Comparison of ENCODE assay signal across 12 cellular contexts in genomic region chr20:62369508-62370114, GRCh38. TPM values are rescaled to one million over a fixed set of nuclear protein-coding genes. Genes with fewer than 3 reads are reported as not detected.
DNase-seq lines count a peak whose midpoint lies in the region; ATAC-seq, FAIRE-seq and TF ChIP-seq lines count a peak whose summit lies in the region.
"Had no signal": no experiment of that assay in that cellular context is flagged by ENCODE, and none has a peak within 500 bp of the region (broad histone marks: within the 10 kb centered on the region; RNA-seq: fewer than 3 reads in every experiment).

No MANE protein-coding gene starts in this region.

- H4K20me1 ChIP-seq in K562 (replicated peaks; ENCODE audit: control insufficient read depth, insufficient read depth, low read length) (0 out of 2 replicates have a peak, but pooled peaks cover 4% of the 10 kb centered on the region), smooth muscle cell (ENCODE audit: low read depth) (peaks cover 26% of the 10 kb centered on the region)

- H3K4me3 Mint-ChIP-seq in activated CD4-positive, alpha-beta T cell treated with anti-CD3 and anti-CD28 coated beads, Interleukin-2, amount 10 ng/mL, durations not matched to agents 24 days and 14 days, result no peak overlapping the region
- H3K4me3 Mint-ChIP-seq in activated T-helper 2 cell treated with anti-CD3 and anti-CD28 coated beads, Interferon-gamma antibody, Interleukin-2, Interleukin-4, amounts not matched to agents 10 μg/mL and 5 μg/mL and 100 μg/mL, durations not matched to agents 14 hours and 24 hours and 36 hours (ENCODE audit: low read depth), result no peak overlapping the region
- H3K4me3 Mint-ChIP-seq: activated CD4-positive, alpha-beta memory T cell treated with anti-CD3 and anti-CD28 coated beads, Interleukin-2, amount 10 ng/mL, durations not matched to agents 7 days and 5 days had no signal

- TF ChIP-seq CTCF in K562 (IDR thresholded peaks at IDR 0.05 in 2 of 3, conservative IDR thresholded peaks at IDR 0.05 in 1 of 3; ENCODE audit: insufficient read depth in 2 of 3, low read depth in 1 of 3, low read length in 3 of 3) (no peak), smooth muscle cell (IDR thresholded peaks at IDR 0.05; ENCODE audit: borderline replicate concordance, insufficient read depth, poor library complexity, severe bottlenecking) (no peak)

- H3K4me1 ChIP-seq in HUES48 (ENCODE audit: control insufficient read depth, insufficient read depth, low read length) (peaks cover 37% of the 10 kb centered on the region), K562 (replicated peaks in 1 of 2; ENCODE audit: control insufficient read depth in 2 of 2, insufficient read depth in 2 of 2, low read length in 2 of 2) (peaks cover 45 to 91% of the 10 kb centered on the region in 2 experiments), smooth muscle cell (ENCODE audit: low read depth) (peaks cover 52% of the 10 kb centered on the region)

- H3K36me3 ChIP-seq in HUES48 (ENCODE audit: control insufficient read depth, insufficient read depth, low read length), result no peaks in the 10 kb centered on the region
- H3K36me3 ChIP-seq in K562 (ENCODE audit: control insufficient read depth, insufficient read depth, low read length), result peaks cover 2% of the 10 kb centered on the region; the same call in 1 of the 3 replicates
- H3K36me3 ChIP-seq in smooth muscle cell (ENCODE audit: low read depth), result no peaks in the 10 kb centered on the region

- no peak for TF ChIP-seq RAD21 in K562 (CRISPR knock-in tag; conservative IDR thresholded peaks at IDR 0.05 in 1 of 2, IDR thresholded peaks at IDR 0.05 in 1 of 2)

- H3K4me2 ChIP-seq in K562 (ENCODE audit: insufficient read depth, low read length) (0 out of 2 replicates have a peak overlapping the region, but pooled peaks have one; percentile 5), smooth muscle cell (peak overlapping the region; percentile 99)

- H3K9me3 Mint-ChIP-seq in activated CD4-positive, alpha-beta T cell treated with anti-CD3 and anti-CD28 coated beads, Interleukin-2, amount 10 ng/mL, durations not matched to agents 24 days and 14 days, result no peaks in the 10 kb centered on the region
- H3K9me3 Mint-ChIP-seq in activated T-helper 2 cell treated with anti-CD3 and anti-CD28 coated beads, Interferon-gamma antibody, Interleukin-2, Interleukin-4, amounts not matched to agents 10 μg/mL and 5 μg/mL and 100 μg/mL, durations not matched to agents 14 hours and 24 hours and 36 hours, result no peaks in the 10 kb centered on the region
- H3K9me3 Mint-ChIP-seq: activated CD4-positive, alpha-beta memory T cell treated with anti-CD3 and anti-CD28 coated beads, Interleukin-2, amount 10 ng/mL, durations not matched to agents 7 days and 5 days; naive thymus-derived CD8-positive, alpha-beta T cell had no signal

- H3K9me3 ChIP-seq in HUES48 (ENCODE audit: control insufficient read depth, insufficient read depth, low read length) (no peaks in the 10 kb centered on the region), K562 (replicated peaks; ENCODE audit: control insufficient read depth, insufficient read depth, low read depth, low read length) (no peaks in the 10 kb centered on the region), smooth muscle cell (replicated peaks; ENCODE audit: low read depth) (no peaks in the 10 kb centered on the region)

- BruUV-seq in K562 (replicated peaks; lab: Mats Ljungman, UMichigan), result no TSS peak

- H3K27ac ChIP-seq in HUES48 (ENCODE audit: low read depth, low read length) (no peak overlapping the region), K562 (ENCODE audit: extremely low read depth, low read depth, low read length) (no peak overlapping the region), smooth muscle cell (ENCODE audit: low read depth) (no peak overlapping the region)

- POLR2A ChIA-PET in K562 (lab: Yijun Ruan, JAX), result interaction anchor here (0.7 to 0.8 kb wide), 2 partner anchors 17 to 24 kb away, joined by 3 read pairs; partner anchors contain the start of gene RPS21

- H3K27me3 ChIP-seq in HUES48 (ENCODE audit: control insufficient read depth, insufficient read depth, low read length), result no peaks in the 10 kb centered on the region
- H3K27me3 ChIP-seq in K562 (ENCODE audit: control insufficient read depth in 2 of 2, insufficient read depth in 2 of 2, low read length in 2 of 2), result no peaks in the 10 kb centered on the region
- no peaks in the 10 kb centered on the region for H3K27me3 ChIP-seq in smooth muscle cell (ENCODE audit: low read depth)

- peak; percentile 26 for FAIRE-seq in K562 (lab: Jason Lieb, UNC)

- no peak for TF ChIP-seq POLR2A in K562 (conservative IDR thresholded peaks at IDR 0.05)

- no peaks in the 10 kb centered on the region for H3F3A ChIP-seq in smooth muscle cell (ENCODE audit: low read depth)

- CTCF ChIA-PET in K562 (lab: Yijun Ruan, JAX; ENCODE audit: low intra/inter-chr PET ratio), result no interaction called here

- H3K9ac ChIP-seq in HUES48 (ENCODE audit: low read depth, low read length), result no peak overlapping the region
- peak overlapping the region in 1 of 2 experiments; percentile 82; a peak in 2 of 4 replicates for H3K9ac ChIP-seq in K562 (ENCODE audit: insufficient read depth in 1 of 2, low read depth in 2 of 2, low read length in 2 of 2)
- no peak overlapping the region for H3K9ac ChIP-seq in smooth muscle cell (ENCODE audit: low read depth)

- H3K4me3 ChIP-seq in HUES48 (ENCODE audit: low read depth, low read length) (0 out of 2 replicates have a peak overlapping the region, but pooled peaks have one; percentile 4), K562 (no peak overlapping the region), smooth muscle cell (no peak overlapping the region)

- ATAC-seq in K562 (no peak), GM18861 (IDR thresholded peaks at IDR 0.05; ENCODE audit: unreplicated experiment) (no peak)
- ATAC-seq: naive thymus-derived CD8-positive, alpha-beta T cell had no signal

- DNase-seq in K562 (ENCODE audit: extremely low read depth in 1 of 4, low spot score in 3 of 4) (no peak), kidney glomerular epithelial cell (lab: John Stamatoyannopoulos, UW) (peak; percentile 89), smooth muscle cell (lab: John Stamatoyannopoulos, UW; ENCODE audit: unreplicated experiment) (no peak), superior temporal gyrus (ENCODE audit: extremely low spot score) (no peak)
- no peak for DNase-seq in activated CD4-positive, alpha-beta T cell treated with anti-CD3 and anti-CD28 coated beads, Interleukin-2, amount 10 ng/mL, durations not matched to agents 24 days and 14 days
- no peak for DNase-seq in activated T-helper 2 cell treated with anti-CD3 and anti-CD28 coated beads, Interferon-gamma antibody, Interleukin-2, Interleukin-4, amounts not matched to agents 10 μg/mL and 5 μg/mL and 100 μg/mL, durations not matched to agents 14 hours and 24 hours and 36 hours (ENCODE audit: low spot score)
- DNase-seq: activated CD4-positive, alpha-beta memory T cell treated with anti-CD3 and anti-CD28 coated beads, Interleukin-2, amount 10 ng/mL, durations not matched to agents 7 days and 5 days; naive thymus-derived CD8-positive, alpha-beta T cell; NCI-H1694 treated with DMSO at 0.1 percent for 48 hours had no signal

- WGBS in K562 (ENCODE audit: insufficient coverage, low coverage, missing lambda C conversion rate), result 55% methylated on average over 13 of the region's 13 CpGs
- WGBS in smooth muscle cell (ENCODE audit: low lambda C conversion rate), result 66% methylated on average over 13 of the region's 13 CpGs

- no peak for TF ChIP-seq EP300 in K562 (IDR thresholded peaks at IDR 0.05; ENCODE audit: low read length)

- intact Hi-C loops in K562 (cut with micrococcal nuclease), result loop anchor here (5.0 kb wide), 1 partner anchor 67 kb away; the partner anchor contains the start of gene ADRM1
- intact Hi-C loops in activated CD4-positive, alpha-beta T cell treated with anti-CD3 and anti-CD28 coated beads, Interleukin-2, amount 10 ng/mL, durations not matched to agents 24 days and 14 days (cut with micrococcal nuclease), result loop anchor here (5.0 kb wide), 1 partner anchor 67 kb away; the partner anchor contains the start of gene ADRM1
- intact Hi-C loops in activated T-helper 2 cell treated with anti-CD3 and anti-CD28 coated beads, Interferon-gamma antibody, Interleukin-2, Interleukin-4, amounts not matched to agents 10 μg/mL and 5 μg/mL and 100 μg/mL, durations not matched to agents 14 hours and 24 hours and 36 hours (cut with micrococcal nuclease), result no loop called here

- H3K79me2 ChIP-seq in K562 (ENCODE audit: control insufficient read depth, insufficient read depth, low read length), result peaks cover 25% of the 10 kb centered on the region
- no peaks in the 10 kb centered on the region for H3K79me2 ChIP-seq in smooth muscle cell (ENCODE audit: low read depth)

- H3K9me1 ChIP-seq in K562 (ENCODE audit: control insufficient read depth, insufficient read depth, low read length), result no peaks in the 10 kb centered on the region

- peaks cover 29% of the 10 kb centered on the region for H3K27me3 Mint-ChIP-seq in activated CD4-positive, alpha-beta T cell treated with anti-CD3 and anti-CD28 coated beads, Interleukin-2, amount 10 ng/mL, durations not matched to agents 24 days and 14 days
- H3K27me3 Mint-ChIP-seq in activated T-helper 2 cell treated with anti-CD3 and anti-CD28 coated beads, Interferon-gamma antibody, Interleukin-2, Interleukin-4, amounts not matched to agents 10 μg/mL and 5 μg/mL and 100 μg/mL, durations not matched to agents 14 hours and 24 hours and 36 hours (ENCODE audit: low read depth), result peaks cover 30% of the 10 kb centered on the region

- in situ Hi-C loops in K562 (cut with MboI), result loop anchor here (5.0 to 10.0 kb wide), 2 partner anchors 62 to 375 kb away; no protein-coding TSS in a partner anchor

- no peaks in the 10 kb centered on the region for H3K36me3 Mint-ChIP-seq in activated CD4-positive, alpha-beta T cell treated with anti-CD3 and anti-CD28 coated beads, Interleukin-2, amount 10 ng/mL, durations not matched to agents 24 days and 14 days (ENCODE audit: low read depth)
- no peaks in the 10 kb centered on the region for H3K36me3 Mint-ChIP-seq in activated T-helper 2 cell treated with anti-CD3 and anti-CD28 coated beads, Interferon-gamma antibody, Interleukin-2, Interleukin-4, amounts not matched to agents 10 μg/mL and 5 μg/mL and 100 μg/mL, durations not matched to agents 14 hours and 24 hours and 36 hours (ENCODE audit: low read depth)

- H3K27ac Mint-ChIP-seq in activated CD4-positive, alpha-beta T cell treated with anti-CD3 and anti-CD28 coated beads, Interleukin-2, amount 10 ng/mL, durations not matched to agents 24 days and 14 days, result no peak overlapping the region
- H3K27ac Mint-ChIP-seq in activated T-helper 2 cell treated with anti-CD3 and anti-CD28 coated beads, Interferon-gamma antibody, Interleukin-2, Interleukin-4, amounts not matched to agents 10 μg/mL and 5 μg/mL and 100 μg/mL, durations not matched to agents 14 hours and 24 hours and 36 hours, result no peak overlapping the region
- H3K27ac Mint-ChIP-seq: activated CD4-positive, alpha-beta memory T cell treated with anti-CD3 and anti-CD28 coated beads, Interleukin-2, amount 10 ng/mL, durations not matched to agents 7 days and 5 days; naive thymus-derived CD8-positive, alpha-beta T cell had no signal

- peaks cover 3% of the 10 kb centered on the region for H3K4me1 Mint-ChIP-seq in activated CD4-positive, alpha-beta T cell treated with anti-CD3 and anti-CD28 coated beads, Interleukin-2, amount 10 ng/mL, durations not matched to agents 24 days and 14 days
- H3K4me1 Mint-ChIP-seq in activated T-helper 2 cell treated with anti-CD3 and anti-CD28 coated beads, Interferon-gamma antibody, Interleukin-2, Interleukin-4, amounts not matched to agents 10 μg/mL and 5 μg/mL and 100 μg/mL, durations not matched to agents 14 hours and 24 hours and 36 hours (ENCODE audit: low read depth), result peaks cover 4% of the 10 kb centered on the region

- H2AFZ ChIP-seq in K562 (ENCODE audit: low read depth, low read length), result no peak overlapping the region
- H2AFZ ChIP-seq in smooth muscle cell (ENCODE audit: low read depth), result no peak overlapping the region

RNA-seq across cellular contexts. Expression of gene LAMA5, which starts 2.5 kb away (rescaled TPM):
- total RNA-seq in K562 (2011; cell fraction: chromatin; rRNA removed; ENCODE audit: low replicate concordance), result 218 and 612 TPM in 2 replicates
- total RNA-seq in K562 (2011; cell fraction: nucleolus; rRNA removed), result 256 and 378 TPM in 2 replicates
- 206 and 238 TPM in 2 replicates for total RNA-seq in K562 (2011; cell fraction: nucleoplasm; rRNA removed)
- total RNA-seq in K562 (2014; rRNA removed) (26.4 and 38.3 TPM in 2 replicates), K562 (2014; rRNA removed; fragmentation: Illumina TruSeq; extraction: Trizol) (2.2 and 3.2 TPM in 2 replicates), K562 (2015; rRNA removed; fragmentation: Illumina TruSeq; extraction: Trizol) (11.3 and 11.7 TPM in 2 replicates), K562 (2021) (86.4 and 101 TPM in 2 replicates), smooth muscle cell (27.5 and 30.0 TPM in 2 replicates)
- polyA plus RNA-seq in K562 (2011; rRNA removed) (4.4 and 10.0 TPM in 2 replicates), K562 (2014; fragmentation: Illumina TruSeq; extraction: Trizol) (7.8 and 20.0 TPM in 2 replicates), K562 (2014; fragmentation: Nextera tagmentation; extraction: Ambion mirVana) (under 1 TPM; 0.31 to 0.48 TPM), K562 (2014; rRNA removed) (60.2 and 67.3 TPM in 2 replicates), smooth muscle cell (27.6 and 132 TPM in 2 replicates)
- polyA plus RNA-seq in K562 (2011; cell fraction: cytosol; rRNA removed), result 3.9 and 11.1 TPM in 2 replicates
- 130 and 166 TPM in 2 replicates for polyA plus RNA-seq in K562 (2011; cell fraction: nucleus; rRNA removed)
- polyA plus RNA-seq in K562 (2012), result 49.7 and 63.1 TPM in 2 replicates
- polyA minus RNA-seq in K562 (2011; rRNA and poly(A)+ RNA removed), result 1.5 and 1.9 TPM in 2 replicates
- 11.0 and 21.3 TPM in 2 replicates for polyA minus RNA-seq in K562 (2011; cell fraction: cytosol; rRNA and poly(A)+ RNA removed)
- 33.7 and 42.1 TPM in 2 replicates for polyA minus RNA-seq in K562 (2011; cell fraction: nucleus; rRNA and poly(A)+ RNA removed)
- total RNA-seq in activated CD4-positive, alpha-beta T cell treated with anti-CD3 and anti-CD28 coated beads, Interleukin-2, amount 10 ng/mL, durations not matched to agents 24 days and 14 days, result 2.0 and 2.1 TPM in 2 replicates
- total RNA-seq in activated T-helper 2 cell treated with anti-CD3 and anti-CD28 coated beads, Interferon-gamma antibody, Interleukin-2, Interleukin-4, amounts not matched to agents 10 μg/mL and 5 μg/mL and 100 μg/mL, durations not matched to agents 14 hours and 24 hours and 36 hours, result 3.1 and 3.9 TPM in 2 replicates

RNA-seq across cellular contexts. Expression of gene RPS21, which starts 17.3 kb away (rescaled TPM):
- 256 and 439 TPM in 2 replicates for total RNA-seq in K562 (2011; cell fraction: chromatin; rRNA removed; ENCODE audit: low replicate concordance)
- total RNA-seq in K562 (2011; cell fraction: nucleolus; rRNA removed), result 1,390 and 1,394 TPM in 2 replicates
- total RNA-seq in K562 (2011; cell fraction: nucleoplasm; rRNA removed), result 1,168 and 2,200 TPM in 2 replicates
- total RNA-seq in K562 (2014; rRNA removed), result 1,801 and 2,504 TPM in 2 replicates
- total RNA-seq in K562 (2014; rRNA removed; fragmentation: Illumina TruSeq; extraction: Trizol), result 1,196 and 1,380 TPM in 2 replicates
- total RNA-seq in K562 (2015; rRNA removed; fragmentation: Illumina TruSeq; extraction: Trizol), result 1,567 and 1,716 TPM in 2 replicates
- total RNA-seq in K562 (2021), result 3,091 and 3,491 TPM in 2 replicates
- polyA plus RNA-seq in K562 (2011; rRNA removed), result 5,647 and 7,256 TPM in 2 replicates
- polyA plus RNA-seq in K562 (2011; cell fraction: cytosol; rRNA removed), result 8,200 and 10,658 TPM in 2 replicates
- polyA plus RNA-seq in K562 (2011; cell fraction: nucleus; rRNA removed), result 3,206 and 5,803 TPM in 2 replicates
- 4,519 and 5,994 TPM in 2 replicates for polyA plus RNA-seq in K562 (2012)
- 1,908 and 2,386 TPM in 2 replicates for polyA plus RNA-seq in K562 (2014; fragmentation: Illumina TruSeq; extraction: Trizol)
- 1,000 to 10,000 TPM; 3,588 to 3,968 TPM for polyA plus RNA-seq in K562 (2014; fragmentation: Nextera tagmentation; extraction: Ambion mirVana)
- 3,958 and 4,439 TPM in 2 replicates for polyA plus RNA-seq in K562 (2014; rRNA removed)
- 1,429 and 1,744 TPM in 2 replicates for polyA minus RNA-seq in K562 (2011; rRNA and poly(A)+ RNA removed)
- 755 and 891 TPM in 2 replicates for polyA minus RNA-seq in K562 (2011; cell fraction: cytosol; rRNA and poly(A)+ RNA removed)
- polyA minus RNA-seq in K562 (2011; cell fraction: nucleus; rRNA and poly(A)+ RNA removed), result 430 and 792 TPM in 2 replicates
- total RNA-seq in smooth muscle cell, result 2,536 and 4,082 TPM in 2 replicates
- 438 and 495 TPM in 2 replicates for polyA plus RNA-seq in smooth muscle cell
- total RNA-seq in activated CD4-positive, alpha-beta T cell treated with anti-CD3 and anti-CD28 coated beads, Interleukin-2, amount 10 ng/mL, durations not matched to agents 24 days and 14 days, result 2,091 and 2,109 TPM in 2 replicates
- total RNA-seq in activated T-helper 2 cell treated with anti-CD3 and anti-CD28 coated beads, Interferon-gamma antibody, Interleukin-2, Interleukin-4, amounts not matched to agents 10 μg/mL and 5 μg/mL and 100 μg/mL, durations not matched to agents 14 hours and 24 hours and 36 hours, result 2,020 and 2,085 TPM in 2 replicates

RNA-seq across cellular contexts. Expression of gene CABLES2, which starts 37.5 kb away (rescaled TPM):
- 3.6 and 7.1 TPM in 2 replicates for total RNA-seq in K562 (2011; cell fraction: chromatin; rRNA removed; ENCODE audit: low replicate concordance)
- 3.0 and 3.3 TPM in 2 replicates for total RNA-seq in K562 (2011; cell fraction: nucleolus; rRNA removed)
- total RNA-seq in K562 (2011; cell fraction: nucleoplasm; rRNA removed), result 2.5 and 3.0 TPM in 2 replicates
- total RNA-seq in K562 (2014; rRNA removed), result 1.2 and 2.0 TPM in 2 replicates
- total RNA-seq in K562 (2014; rRNA removed; fragmentation: Illumina TruSeq; extraction: Trizol), result 0.93 and 1.3 TPM in 2 replicates
- total RNA-seq in K562 (2015; rRNA removed; fragmentation: Illumina TruSeq; extraction: Trizol), result 1.4 and 1.6 TPM in 2 replicates
- 3.7 and 4.2 TPM in 2 replicates for total RNA-seq in K562 (2021)
- 2.2 and 2.5 TPM in 2 replicates for polyA plus RNA-seq in K562 (2011; rRNA removed)
- polyA plus RNA-seq in K562 (2011; cell fraction: cytosol; rRNA removed), result 2.6 and 3.8 TPM in 2 replicates
- 5.3 and 9.0 TPM in 2 replicates for polyA plus RNA-seq in K562 (2011; cell fraction: nucleus; rRNA removed)
- 3.9 and 7.7 TPM in 2 replicates for polyA plus RNA-seq in K562 (2012)
- polyA plus RNA-seq in K562 (2014; fragmentation: Illumina TruSeq; extraction: Trizol), result 2.7 and 3.2 TPM in 2 replicates
- polyA plus RNA-seq in K562 (2014; fragmentation: Nextera tagmentation; extraction: Ambion mirVana), result under 1 TPM; 0.46 to 0.72 TPM
- 2.1 and 2.2 TPM in 2 replicates for polyA plus RNA-seq in K562 (2014; rRNA removed)
- 1.1 and 1.7 TPM in 2 replicates for polyA minus RNA-seq in K562 (2011; rRNA and poly(A)+ RNA removed)
- polyA minus RNA-seq in K562 (2011; cell fraction: cytosol; rRNA and poly(A)+ RNA removed), result 5.1 and 5.4 TPM in 2 replicates
- 1.6 and 1.7 TPM in 2 replicates for polyA minus RNA-seq in K562 (2011; cell fraction: nucleus; rRNA and poly(A)+ RNA removed)
- total RNA-seq in smooth muscle cell, result 5.2 and 7.6 TPM in 2 replicates
- 7.4 and 13.7 TPM in 2 replicates for polyA plus RNA-seq in smooth muscle cell
- 13.1 and 13.5 TPM in 2 replicates for total RNA-seq in activated CD4-positive, alpha-beta T cell treated with anti-CD3 and anti-CD28 coated beads, Interleukin-2, amount 10 ng/mL, durations not matched to agents 24 days and 14 days
- total RNA-seq in activated T-helper 2 cell treated with anti-CD3 and anti-CD28 coated beads, Interferon-gamma antibody, Interleukin-2, Interleukin-4, amounts not matched to agents 10 μg/mL and 5 μg/mL and 100 μg/mL, durations not matched to agents 14 hours and 24 hours and 36 hours, result 12.5 and 12.6 TPM in 2 replicates

RNA-seq across cellular contexts. Expression of gene RBBP8NL, which starts 57.7 kb away (rescaled TPM):
- total RNA-seq in K562 (2011; cell fraction: chromatin; rRNA removed; ENCODE audit: low replicate concordance), result not detected in 2 replicates
- total RNA-seq in K562 (2011; cell fraction: nucleolus; rRNA removed), result not detected in 2 replicates
- total RNA-seq in K562 (2011; cell fraction: nucleoplasm; rRNA removed), result not detected in 2 replicates
- total RNA-seq in K562 (2014; rRNA removed) (not detected in 2 replicates), K562 (2014; rRNA removed; fragmentation: Illumina TruSeq; extraction: Trizol) (not detected in 2 replicates), K562 (2015; rRNA removed; fragmentation: Illumina TruSeq; extraction: Trizol) (not detected in 2 replicates), K562 (2021) (not detected in 2 replicates), smooth muscle cell (0.27 and 0.40 TPM in 2 replicates)
- polyA plus RNA-seq in K562 (2011; rRNA removed) (not detected in 2 replicates), K562 (2014; fragmentation: Illumina TruSeq; extraction: Trizol) (not detected in 2 replicates), K562 (2014; fragmentation: Nextera tagmentation; extraction: Ambion mirVana) (not detected), K562 (2014; rRNA removed) (not detected in 2 replicates), smooth muscle cell (4.4 TPM in 1 of 2 replicates, not detected in the other)
- polyA plus RNA-seq in K562 (2011; cell fraction: cytosol; rRNA removed), result 0.04 TPM in 1 of 2 replicates, not detected in the other
- 0.09 TPM in 1 of 2 replicates, not detected in the other for polyA plus RNA-seq in K562 (2011; cell fraction: nucleus; rRNA removed)
- not detected in 2 replicates for polyA plus RNA-seq in K562 (2012)
- polyA minus RNA-seq in K562 (2011; rRNA and poly(A)+ RNA removed), result not detected in 2 replicates
- polyA minus RNA-seq in K562 (2011; cell fraction: cytosol; rRNA and poly(A)+ RNA removed), result not detected in 2 replicates
- not detected in 2 replicates for polyA minus RNA-seq in K562 (2011; cell fraction: nucleus; rRNA and poly(A)+ RNA removed)
- total RNA-seq in activated CD4-positive, alpha-beta T cell treated with anti-CD3 and anti-CD28 coated beads, Interleukin-2, amount 10 ng/mL, durations not matched to agents 24 days and 14 days, result not detected in 2 replicates
- not detected in 2 replicates for total RNA-seq in activated T-helper 2 cell treated with anti-CD3 and anti-CD28 coated beads, Interferon-gamma antibody, Interleukin-2, Interleukin-4, amounts not matched to agents 10 μg/mL and 5 μg/mL and 100 μg/mL, durations not matched to agents 14 hours and 24 hours and 36 hours
- total RNA-seq: activated CD4-positive, alpha-beta memory T cell treated with anti-CD3 and anti-CD28 coated beads, Interleukin-2, amount 10 ng/mL, durations not matched to agents 7 days and 5 days; Daoy; naive thymus-derived CD8-positive, alpha-beta T cell had no signal
- polyA plus RNA-seq: naive thymus-derived CD8-positive, alpha-beta T cell had no signal
